14 cellular contexts compared by ENCODE assay signal in the genomic region with DNA sequence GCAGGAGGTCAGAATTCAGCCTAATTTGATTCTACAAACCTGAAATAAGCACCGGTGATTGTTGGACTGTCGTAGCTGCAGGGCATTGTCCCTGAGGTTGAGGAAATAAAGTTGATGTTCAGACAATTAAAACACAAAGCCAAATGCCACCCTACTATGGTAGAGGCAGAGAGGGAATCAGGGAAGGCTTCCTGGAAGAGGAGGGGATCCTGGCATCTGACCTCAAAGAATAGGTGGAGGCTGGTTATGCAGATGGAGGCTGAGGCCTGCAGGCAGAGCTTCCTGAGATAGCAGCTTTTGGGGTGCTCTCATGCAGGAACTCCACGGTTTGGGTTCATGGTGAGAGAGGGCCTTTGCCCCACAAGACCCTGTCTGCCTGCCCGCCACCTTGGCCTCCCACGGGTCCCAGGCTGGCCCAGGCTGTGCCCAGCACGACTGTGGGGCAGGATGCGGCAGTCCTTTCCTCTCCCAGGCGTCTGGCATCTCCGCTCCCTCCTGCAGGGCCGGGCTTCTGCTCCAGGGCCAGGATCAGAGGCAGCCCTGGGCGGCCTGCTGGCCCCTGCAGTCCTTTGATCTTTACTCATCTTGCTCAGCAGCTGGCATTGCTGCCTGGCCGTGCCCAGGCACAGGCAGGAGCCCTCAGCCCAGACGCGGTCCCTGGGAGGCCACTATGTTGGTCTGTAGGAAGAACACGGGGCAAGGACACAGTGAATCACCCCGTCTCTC.
A peak's percentile ranks its signal among the peaks of the same experiment; 100 is the strongest.
DNase-seq lines count a peak whose midpoint lies in the region; TF ChIP-seq lines count a peak whose summit lies in the region.
"Had no signal": no experiment of that assay in that cellular context is flagged by ENCODE, and none has a peak within 500 bp of the region (broad histone marks: within the 10 kb centered on the region; RNA-seq: fewer than 3 reads in every experiment).

No MANE protein-coding gene starts in this region.

- H2BK12ac ChIP-seq in mesenchymal stem cell (ENCODE audit: low read length in 2 of 2): no peak overlapping the region

- H3K79me1 ChIP-seq in mesenchymal stem cell (replicated peaks; ENCODE audit: low read length, poor library complexity, severe bottlenecking): no peaks in the 10 kb centered on the region

- no peak overlapping the region for H4K8ac ChIP-seq in mesenchymal stem cell (ENCODE audit: low read length)

- H2BK15ac ChIP-seq in mesenchymal stem cell (ENCODE audit: low read depth, poor library complexity, severe bottlenecking): no peak overlapping the region

- H3K27me3 ChIP-seq in H7 (ENCODE audit: control insufficient read depth, insufficient read depth, low read length): no peaks in the 10 kb centered on the region
- H3K27me3 ChIP-seq in mesenchymal stem cell (ENCODE audit: control insufficient read depth in 1 of 2, insufficient read depth in 1 of 2, low read length in 2 of 2): peaks cover 15 to 47% of the 10 kb centered on the region in 2 experiments
- H3K27me3 ChIP-seq in spleen (replicated peaks in 1 of 7): peaks cover 0 to 25% (median 0%) of the 10 kb centered on the region in 7 donors

- TF ChIP-seq CTCF in spleen (IDR thresholded peaks at IDR 0.05 in 8 of 11, conservative IDR thresholded peaks at IDR 0.05 in 3 of 11) (no peak), lower leg skin (IDR thresholded peaks at IDR 0.05) (no peak)

- no peak overlapping the region for H2AK5ac ChIP-seq in mesenchymal stem cell (ENCODE audit: low read length, severe bottlenecking)

- H3K36me3 ChIP-seq in H7 (replicated peaks; ENCODE audit: control insufficient read depth, insufficient read depth, low read length) (no peaks in the 10 kb centered on the region), mesenchymal stem cell (ENCODE audit: control insufficient read depth in 1 of 2, insufficient read depth in 2 of 2, low read depth in 1 of 2, low read length in 2 of 2) (no peaks in the 10 kb centered on the region), spleen (no peaks in the 10 kb centered on the region)

- H3K14ac ChIP-seq in mesenchymal stem cell (ENCODE audit: low read length in 2 of 2): no peak overlapping the region

- intact Hi-C loops in spleen (cut with DNase I; ENCODE audit: low total_unique reads): no loop called here
- intact Hi-C loops in lower leg skin (cut with DNase I; ENCODE audit: low total_unique reads): no loop called here

- no peak overlapping the region for H3K23ac ChIP-seq in mesenchymal stem cell (ENCODE audit: low read length in 2 of 2)

- H3K4me2 ChIP-seq in mesenchymal stem cell (ENCODE audit: low read length, poor library complexity, severe bottlenecking): no peak overlapping the region

- H3K4me3 ChIP-seq in H7 (ENCODE audit: insufficient read depth, low read depth, low read length): no peak overlapping the region
- H3K4me3 ChIP-seq in mesenchymal stem cell (ENCODE audit: insufficient read depth in 1 of 2, low read depth in 1 of 2, low read length in 2 of 2): no peak overlapping the region
- no peak overlapping the region for H3K4me3 ChIP-seq in spleen
- H3K4me3 ChIP-seq in lower leg skin (ENCODE audit: low read depth, poor library complexity, severe bottlenecking): no peak overlapping the region

- no peak overlapping the region for H3K4ac ChIP-seq in mesenchymal stem cell (ENCODE audit: low read depth in 1 of 2, low read length in 2 of 2)

- TF ChIP-seq POLR2A in spleen (IDR thresholded peaks at IDR 0.05) (no peak), lower leg skin (IDR thresholded peaks at IDR 0.05) (no peak)

- no peak overlapping the region for H3K27ac ChIP-seq in mesenchymal stem cell (ENCODE audit: low read length, poor library complexity, severe bottlenecking)
- no peak overlapping the region for H3K27ac ChIP-seq in spleen

- H3K9ac ChIP-seq in mesenchymal stem cell (ENCODE audit: low read length): no peak overlapping the region

- H2BK5ac ChIP-seq in mesenchymal stem cell (ENCODE audit: low read depth, low read length, poor library complexity, severe bottlenecking): no peak overlapping the region

- no peaks in the 10 kb centered on the region for H3K9me3 ChIP-seq in mesenchymal stem cell (ENCODE audit: control insufficient read depth, low read length)
- no peaks in the 10 kb centered on the region for H3K9me3 ChIP-seq in spleen

- H3K4me1 ChIP-seq in mesenchymal stem cell (ENCODE audit: control insufficient read depth, insufficient read depth, low read depth, low read length) (peaks cover 3% of the 10 kb centered on the region), spleen (peaks cover 0 to 7% (median 0%) of the 10 kb centered on the region in 6 donors)

- no peak overlapping the region for H2BK120ac ChIP-seq in mesenchymal stem cell (ENCODE audit: low read depth, low read length)

- WGBS in mesenchymal stem cell: 87% methylated on average over 16 of the region's 16 CpGs
- WGBS in spleen, 5 donors: 83 to 94% (median 85%) methylated on average over 15 to 16 of the region's 16 CpGs
- 82 to 86% methylated on average over 12 to 15 of the region's 16 CpGs for WGBS in lower leg skin, 2 donors

- H3K18ac ChIP-seq in mesenchymal stem cell (ENCODE audit: low read depth in 1 of 2, low read length in 2 of 2): no peak overlapping the region

- peak; percentile 70 for DNase-seq in H7
- DNase-seq in cerebellar nuclear complex (lab: John Stamatoyannopoulos, UW): peak; percentile 25 to 31
- DNase-seq in mesenchymal stem cell: no peak
- DNase-seq in spleen: peak; percentile 67
- no peak for DNase-seq in NCI-H2171 (lab: John Stamatoyannopoulos, UW)
- no peak for DNase-seq in lower leg skin (ENCODE audit: low spot score in 2 of 2)
- DNase-seq in NCI-H1048 (lab: John Stamatoyannopoulos, UW): no peak
- DNase-seq: CD8-positive, alpha-beta T cell; COR-L47; DMS153; DMS79 treated with DMSO at 0.1 percent for 48 hours; EL; GDM1; GOT3 had no signal

- no peak overlapping the region for H2AFZ ChIP-seq in mesenchymal stem cell (ENCODE audit: low read depth, low read length)

- peak overlapping the region; percentile 41 for H4K91ac ChIP-seq in mesenchymal stem cell (ENCODE audit: low read length)

Comparison
In these comparisons a context has a peak if more than half of its experiments do, and no peak if none do; other contexts are left out.
1. DNase-seq: peak in H7 (single experiment), cerebellar nuclear complex (2 of 2) and spleen (single experiment); none in mesenchymal stem cell (single experiment), NCI-H2171 (single experiment), lower leg skin (0 of 2) and NCI-H1048 (single experiment).